ENCODE assay signal across 15 cellular contexts in the genomic region with DNA sequence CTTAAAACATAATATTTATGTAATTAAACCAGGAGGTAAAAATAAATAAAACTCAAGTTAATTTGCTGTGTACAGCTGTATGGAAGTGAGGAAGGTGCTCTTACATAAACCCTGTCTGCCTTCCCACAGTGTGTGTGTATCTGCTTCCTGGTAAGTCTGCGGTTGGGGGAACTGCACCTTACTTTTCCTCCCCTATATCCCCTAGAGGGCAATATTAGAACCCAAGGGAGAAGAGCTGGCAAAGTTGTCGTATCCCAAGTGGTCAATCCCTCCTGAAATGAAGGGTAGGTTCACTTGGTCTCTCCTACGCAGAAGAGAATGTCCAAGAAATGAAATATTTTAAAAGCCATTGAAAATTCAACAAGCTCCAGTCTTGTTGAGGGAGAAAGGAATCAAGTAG.
"Had no signal": no experiment of that assay in that cellular context is flagged by ENCODE, and none has a peak within 500 bp of the region (broad histone marks: within the 10 kb centered on the region; RNA-seq: fewer than 3 reads in every experiment).

No MANE protein-coding gene starts in this region.

- H3K27ac ChIP-seq: dorsolateral prefrontal cortex, gastroesophageal sphincter, heart right ventricle, neural progenitor cell, ovary, sigmoid colon, stomach, testis had no signal

- H3K27me3 Mint-ChIP-seq: activated T-helper 17 cell treated with anti-CD3 and anti-CD28 coated beads, Interleukin-2, amount 50 U/mL, for 72 hours; naive B cell had no signal

- H3K9me3 Mint-ChIP-seq: activated naive CD4-positive, alpha-beta T cell treated with anti-CD3 and anti-CD28 coated beads for 36 hours; activated T-helper 17 cell treated with anti-CD3 and anti-CD28 coated beads, Interleukin-2, amount 50 U/mL, for 72 hours; neural progenitor cell had no signal

- H3K4me3 Mint-ChIP-seq: activated naive CD4-positive, alpha-beta T cell treated with anti-CD3 and anti-CD28 coated beads for 36 hours; activated T-helper 17 cell treated with anti-CD3 and anti-CD28 coated beads, Interleukin-2, amount 50 U/mL, for 72 hours; naive B cell; neural progenitor cell had no signal

- H3K4me1 ChIP-seq: gastroesophageal sphincter, neural progenitor cell, testis had no signal

- H3K27ac Mint-ChIP-seq: activated naive CD4-positive, alpha-beta T cell treated with anti-CD3 and anti-CD28 coated beads for 36 hours; activated T-helper 17 cell treated with anti-CD3 and anti-CD28 coated beads, Interleukin-2, amount 50 U/mL, for 72 hours; neural progenitor cell had no signal

- H3K4me3 ChIP-seq: dorsolateral prefrontal cortex, gastroesophageal sphincter, heart right ventricle, neural progenitor cell, ovary, sigmoid colon, stomach, testis had no signal

- H3K36me3 Mint-ChIP-seq: naive B cell, neural progenitor cell had no signal

- H3K36me3 ChIP-seq: neural progenitor cell, ovary had no signal

- H3K9me3 ChIP-seq: gastroesophageal sphincter, heart right ventricle, ovary, sigmoid colon, stomach, testis had no signal

- ATAC-seq: activated T-helper 17 cell treated with anti-CD3 and anti-CD28 coated beads, Interleukin-2, amount 50 U/mL, for 72 hours; gastroesophageal sphincter; heart right ventricle had no signal

- H3K9ac ChIP-seq: neural progenitor cell had no signal

- DNase-seq: activated CD4-positive, alpha-beta T cell treated with anti-CD3 and anti-CD28 coated beads, Interleukin-2, amount 50 U/mL, for 48 hours; activated CD4-positive, CD25-positive, alpha-beta regulatory T cell treated with anti-CD3 and anti-CD28 coated beads, Interleukin-2, amount 50 U/mL, for 72 hours; activated naive CD4-positive, alpha-beta T cell treated with anti-CD3 and anti-CD28 coated beads for 36 hours; dorsolateral prefrontal cortex; erythroblast; heart right ventricle; naive B cell; ovary; sigmoid colon; stimulated activated CD4-positive, alpha-beta T cell treated with anti-CD3 and anti-CD28 coated beads, Interleukin-1b, Interleukin-23, amount 100 ng/mL, for 48 hours; stomach; testis had no signal

- H3K27me3 ChIP-seq: dorsolateral prefrontal cortex, gastroesophageal sphincter, heart right ventricle, neural progenitor cell, ovary, sigmoid colon, stomach, testis had no signal
